ENCODE assay signal across 1 cellular context in the genomic region with DNA sequence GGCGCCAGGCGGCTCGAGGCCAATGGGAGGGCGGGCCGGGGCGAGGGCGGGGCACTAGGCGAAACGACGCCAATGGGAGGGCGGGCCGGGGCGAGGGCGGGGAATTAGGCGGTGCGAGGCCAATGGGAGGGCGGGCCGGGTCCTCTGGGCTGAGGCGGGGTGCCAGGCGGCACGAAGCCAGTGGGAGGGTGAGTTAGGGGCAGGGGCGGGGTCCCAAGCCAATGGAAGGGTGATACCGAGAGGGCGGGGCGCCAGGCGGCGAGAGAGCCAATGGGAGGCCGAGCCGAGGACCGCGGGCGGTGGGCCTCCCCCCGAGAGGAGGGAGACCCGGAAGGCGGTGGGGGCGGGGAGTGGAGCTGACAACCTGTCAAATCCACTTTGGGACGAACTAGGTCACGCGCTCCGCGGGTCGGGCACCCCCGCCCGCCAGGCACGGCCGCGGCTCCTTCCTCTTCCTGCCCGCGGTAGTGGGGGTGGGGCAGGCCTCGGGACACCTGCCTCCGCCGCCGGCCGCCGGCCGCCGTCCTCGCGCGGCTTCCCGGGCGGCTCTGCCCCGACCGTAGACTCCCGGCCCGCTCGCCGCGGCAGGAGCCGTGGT.
A peak's percentile ranks its signal among the peaks of the same experiment; 100 is the strongest.
TF ChIP-seq lines count a peak whose summit lies in the region.

No MANE protein-coding gene starts in this region.

TF ChIP-seq in K562, 482 proteins besides CTCF, POLR2A, EP300 and RAD21 (continued from another document and continues in another):
- TF ChIP-seq PBX2 (CRISPR knock-in tag; IDR thresholded peaks at IDR 0.05; ENCODE audit: low read depth): peak; percentile 72
- TF ChIP-seq PBX2 (tag; conservative IDR thresholded peaks at IDR 0.05; ENCODE audit: low read depth): peak; percentile 90
- TF ChIP-seq IFI16 (CRISPR knock-in tag; IDR thresholded peaks at IDR 0.05): no peak
- TF ChIP-seq TEAD4 (IDR thresholded peaks at IDR 0.05; ENCODE audit: low read length): no peak
- no peak; the same call in 1 of the 2 replicates for TF ChIP-seq TEAD4 (CRISPR knock-in tag; IDR thresholded peaks at IDR 0.05; ENCODE audit: borderline replicate concordance)
- peak; percentile 26; the same call in 1 of the 2 replicates for TF ChIP-seq NFE2 (IDR thresholded peaks at IDR 0.05; ENCODE audit: low read depth)
- TF ChIP-seq ILF3 (IDR thresholded peaks at IDR 0.05; ENCODE audit: borderline replicate concordance): no peak
- no peak for TF ChIP-seq U2AF1 (optimal IDR thresholded peaks at IDR 0.05; ENCODE audit: low read depth, low read length)
- no peak for TF ChIP-seq CHD4 (IDR thresholded peaks at IDR 0.05; ENCODE audit: insufficient read depth, insufficient replicate concordance, low read depth, low read length, poor library complexity, severe bottlenecking)
- TF ChIP-seq FUS (optimal IDR thresholded peaks at IDR 0.05; ENCODE audit: low read depth, low read length): no peak
- TF ChIP-seq DEAF1 (CRISPR knock-in tag; IDR thresholded peaks at IDR 0.05): no peak
- TF ChIP-seq NR2C1 (IDR thresholded peaks at IDR 0.05): no peak
- no peak for TF ChIP-seq NR2C1 (tag; IDR thresholded peaks at IDR 0.05)
- TF ChIP-seq NFYB (IDR thresholded peaks at IDR 0.05; ENCODE audit: extremely low read depth, insufficient read length): peak; percentile 52
- no peak for TF ChIP-seq ELK3 (CRISPR knock-in tag; IDR thresholded peaks at IDR 0.05)
- no peak for TF ChIP-seq RFX7 (CRISPR knock-in tag; IDR thresholded peaks at IDR 0.05)
- no peak; the same call in 1 of the 2 replicates for TF ChIP-seq ZBTB7A (IDR thresholded peaks at IDR 0.05; ENCODE audit: borderline replicate concordance, control insufficient read depth, low read depth, low read length)
- TF ChIP-seq ZNF124 (CRISPR knock-in tag; IDR thresholded peaks at IDR 0.05): no peak
- TF ChIP-seq, protein P1, sequence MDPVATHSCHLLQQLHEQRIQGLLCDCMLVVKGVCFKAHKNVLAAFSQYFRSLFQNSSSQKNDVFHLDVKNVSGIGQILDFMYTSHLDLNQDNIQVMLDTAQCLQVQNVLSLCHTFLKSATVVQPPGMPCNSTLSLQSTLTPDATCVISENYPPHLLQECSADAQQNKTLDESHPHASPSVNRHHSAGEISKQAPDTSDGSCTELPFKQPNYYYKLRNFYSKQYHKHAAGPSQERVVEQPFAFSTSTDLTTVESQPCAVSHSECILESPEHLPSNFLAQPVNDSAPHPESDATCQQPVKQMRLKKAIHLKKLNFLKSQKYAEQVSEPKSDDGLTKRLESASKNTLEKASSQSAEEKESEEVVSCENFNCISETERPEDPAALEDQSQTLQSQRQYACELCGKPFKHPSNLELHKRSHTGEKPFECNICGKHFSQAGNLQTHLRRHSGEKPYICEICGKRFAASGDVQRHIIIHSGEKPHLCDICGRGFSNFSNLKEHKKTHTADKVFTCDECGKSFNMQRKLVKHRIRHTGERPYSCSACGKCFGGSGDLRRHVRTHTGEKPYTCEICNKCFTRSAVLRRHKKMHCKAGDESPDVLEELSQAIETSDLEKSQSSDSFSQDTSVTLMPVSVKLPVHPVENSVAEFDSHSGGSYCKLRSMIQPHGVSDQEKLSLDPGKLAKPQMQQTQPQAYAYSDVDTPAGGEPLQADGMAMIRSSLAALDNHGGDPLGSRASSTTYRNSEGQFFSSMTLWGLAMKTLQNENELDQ (CRISPR knock-in tag; IDR thresholded peaks at IDR 0.05; ENCODE audit: borderline replicate concordance): no peak
- no peak for TF ChIP-seq BACH1 (tag; IDR thresholded peaks at IDR 0.05)
- TF ChIP-seq, protein P2, sequence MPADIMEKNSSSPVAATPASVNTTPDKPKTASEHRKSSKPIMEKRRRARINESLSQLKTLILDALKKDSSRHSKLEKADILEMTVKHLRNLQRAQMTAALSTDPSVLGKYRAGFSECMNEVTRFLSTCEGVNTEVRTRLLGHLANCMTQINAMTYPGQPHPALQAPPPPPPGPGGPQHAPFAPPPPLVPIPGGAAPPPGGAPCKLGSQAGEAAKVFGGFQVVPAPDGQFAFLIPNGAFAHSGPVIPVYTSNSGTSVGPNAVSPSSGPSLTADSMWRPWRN (IDR thresholded peaks at IDR 0.05; ENCODE audit: low read depth): no peak
- no peak for TF ChIP-seq BMI1 (IDR thresholded peaks at IDR 0.05; ENCODE audit: low read length)
- no peak for TF ChIP-seq RHOXF2B (CRISPR knock-in tag; conservative IDR thresholded peaks at IDR 0.05)
- TF ChIP-seq HCFC1 (IDR thresholded peaks at IDR 0.05; ENCODE audit: low read depth, low read length): peak; percentile 64
- no peak for TF ChIP-seq POLR3G (IDR thresholded peaks at IDR 0.05; ENCODE audit: extremely low read depth, insufficient read length, insufficient replicate concordance)
- no peak for TF ChIP-seq POLR2G (IDR thresholded peaks at IDR 0.05; ENCODE audit: low read depth, low read length)
- peak; percentile 67; the same call in 1 of the 2 replicates for TF ChIP-seq MYNN (IDR thresholded peaks at IDR 0.05)
- TF ChIP-seq MYNN (CRISPR knock-in tag; IDR thresholded peaks at IDR 0.05): no peak
- TF ChIP-seq C11orf30 (IDR thresholded peaks at IDR 0.05; ENCODE audit: low read depth): no peak
- TF ChIP-seq CXXC5 (CRISPR knock-in tag; IDR thresholded peaks at IDR 0.05): no peak; the same call in none of the 2 replicates
- no peak for TF ChIP-seq ZNF778 (CRISPR knock-in tag; IDR thresholded peaks at IDR 0.05)
- TF ChIP-seq THRAP3 (IDR thresholded peaks at IDR 0.05; ENCODE audit: borderline replicate concordance): no peak
- TF ChIP-seq NONO (IDR thresholded peaks at IDR 0.05; ENCODE audit: low read depth in 2 of 2, low read length in 1 of 2): peak in 1 of 2 experiments; percentile 96; a peak in 2 of 4 replicates
- TF ChIP-seq SMARCA5 (IDR thresholded peaks at IDR 0.05): no peak
- TF ChIP-seq NKRF (IDR thresholded peaks at IDR 0.05; ENCODE audit: borderline replicate concordance): no peak
- TF ChIP-seq KLF10 (CRISPR knock-in tag; IDR thresholded peaks at IDR 0.05): no peak
- TF ChIP-seq RBM22 (IDR thresholded peaks at IDR 0.05; ENCODE audit: low read depth, low read length, poor library complexity, severe bottlenecking): no peak
- no peak for TF ChIP-seq RUNX1 (IDR thresholded peaks at IDR 0.05; ENCODE audit: low read depth)
- TF ChIP-seq OTX1 (CRISPR knock-in tag; IDR thresholded peaks at IDR 0.05): no peak
- TF ChIP-seq EGR1 (conservative IDR thresholded peaks at IDR 0.05): no peak; the same call in 1 of the 2 replicates
- no peak for TF ChIP-seq ZNF197 (CRISPR knock-in tag; IDR thresholded peaks at IDR 0.05; ENCODE audit: low read depth)
- no peak for TF ChIP-seq NUFIP1 (IDR thresholded peaks at IDR 0.05; ENCODE audit: partially characterized antibody)
- no peak for TF ChIP-seq SRSF1 (IDR thresholded peaks at IDR 0.05; ENCODE audit: low read depth, low read length)
- TF ChIP-seq ATF6 (CRISPR knock-in tag; IDR thresholded peaks at IDR 0.05): no peak
- peak; percentile 1 to 18; a peak in 1 of 4 replicates for TF ChIP-seq ETV6 (IDR thresholded peaks at IDR 0.05; ENCODE audit: borderline replicate concordance in 1 of 2, low read depth in 2 of 2, low read length in 1 of 2)
- TF ChIP-seq ETV6 (CRISPR knock-in tag; IDR thresholded peaks at IDR 0.05; ENCODE audit: borderline replicate concordance): no peak
- TF ChIP-seq ZNF146 (CRISPR knock-in tag; IDR thresholded peaks at IDR 0.05; ENCODE audit: unreplicated experiment): no peak
- 0 out of 2 replicates have a peak, but pooled peaks have one; percentile 79 for TF ChIP-seq ZNF589 (CRISPR knock-in tag; IDR thresholded peaks at IDR 0.05; ENCODE audit: low read depth)
- TF ChIP-seq MCM2 (IDR thresholded peaks at IDR 0.05; ENCODE audit: low read depth): no peak
- no peak for TF ChIP-seq EZH2 (IDR thresholded peaks at IDR 0.05; ENCODE audit: borderline replicate concordance, low read depth, low read length)
- no peak for TF ChIP-seq NFXL1 (CRISPR knock-in tag; IDR thresholded peaks at IDR 0.05)
- no peak for TF ChIP-seq ZNF140 (CRISPR knock-in tag; IDR thresholded peaks at IDR 0.05)
- TF ChIP-seq ZFP36 (IDR thresholded peaks at IDR 0.05; ENCODE audit: low read depth, low read length, partially characterized antibody): no peak
- TF ChIP-seq, protein P3, sequence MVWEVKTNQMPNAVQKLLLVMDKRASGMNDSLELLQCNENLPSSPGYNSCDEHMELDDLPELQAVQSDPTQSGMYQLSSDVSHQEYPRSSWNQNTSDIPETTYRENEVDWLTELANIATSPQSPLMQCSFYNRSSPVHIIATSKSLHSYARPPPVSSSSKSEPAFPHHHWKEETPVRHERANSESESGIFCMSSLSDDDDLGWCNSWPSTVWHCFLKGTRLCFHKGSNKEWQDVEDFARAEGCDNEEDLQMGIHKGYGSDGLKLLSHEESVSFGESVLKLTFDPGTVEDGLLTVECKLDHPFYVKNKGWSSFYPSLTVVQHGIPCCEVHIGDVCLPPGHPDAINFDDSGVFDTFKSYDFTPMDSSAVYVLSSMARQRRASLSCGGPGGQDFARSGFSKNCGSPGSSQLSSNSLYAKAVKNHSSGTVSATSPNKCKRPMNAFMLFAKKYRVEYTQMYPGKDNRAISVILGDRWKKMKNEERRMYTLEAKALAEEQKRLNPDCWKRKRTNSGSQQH (CRISPR knock-in tag; IDR thresholded peaks at IDR 0.05): no peak
- TF ChIP-seq, protein P4, sequence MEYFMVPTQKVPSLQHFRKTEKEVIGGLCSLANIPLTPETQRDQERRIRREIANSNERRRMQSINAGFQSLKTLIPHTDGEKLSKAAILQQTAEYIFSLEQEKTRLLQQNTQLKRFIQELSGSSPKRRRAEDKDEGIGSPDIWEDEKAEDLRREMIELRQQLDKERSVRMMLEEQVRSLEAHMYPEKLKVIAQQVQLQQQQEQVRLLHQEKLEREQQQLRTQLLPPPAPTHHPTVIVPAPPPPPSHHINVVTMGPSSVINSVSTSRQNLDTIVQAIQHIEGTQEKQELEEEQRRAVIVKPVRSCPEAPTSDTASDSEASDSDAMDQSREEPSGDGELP (CRISPR knock-in tag; IDR thresholded peaks at IDR 0.05; ENCODE audit: borderline replicate concordance): peak; percentile 66
- peak; percentile 69 for TF ChIP-seq MBD2 (IDR thresholded peaks at IDR 0.05; ENCODE audit: borderline replicate concordance, low read depth)
